Comparison of ENCODE assay signal across 18 cellular contexts in the genomic region with DNA sequence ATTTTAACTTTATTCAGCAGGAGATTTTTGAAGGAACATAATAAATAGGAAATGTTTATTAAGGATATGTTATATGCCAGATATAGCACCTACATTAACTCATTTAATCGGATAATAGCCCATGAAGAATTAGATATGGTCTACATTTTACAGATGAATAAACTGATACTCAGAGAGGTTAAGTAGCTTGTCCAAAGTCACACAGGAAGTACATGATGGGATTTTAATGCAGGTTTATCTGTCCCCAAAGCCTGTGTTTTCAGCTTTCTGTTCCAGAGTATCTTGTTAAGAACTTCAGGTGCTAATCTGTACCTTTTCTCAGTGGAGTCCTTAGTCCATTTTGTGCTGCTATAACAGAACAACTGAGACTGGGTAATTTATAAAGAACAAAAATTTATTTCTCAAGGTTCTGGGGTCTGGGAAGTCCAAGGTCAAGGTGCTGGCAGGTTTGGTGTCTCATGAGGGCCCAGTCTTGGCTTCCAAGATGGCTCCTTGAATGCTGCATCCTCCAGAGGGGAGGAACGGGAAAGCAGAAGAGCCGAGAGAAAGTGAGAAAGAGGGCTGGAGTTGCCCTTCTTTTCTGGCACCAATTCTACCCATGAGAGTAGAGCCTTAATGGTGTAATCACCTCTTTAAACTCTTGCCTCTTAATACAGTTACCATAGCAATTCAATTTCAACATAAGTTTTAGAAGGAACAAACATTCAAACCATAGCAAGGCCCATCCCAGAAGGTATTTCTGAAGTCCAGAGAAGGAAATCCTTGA. TPM values are rescaled to one million over a fixed set of nuclear protein-coding genes. Genes with fewer than 3 reads are reported as not detected.
DNase-seq lines count a peak whose midpoint lies in the region; ATAC-seq, FAIRE-seq and TF ChIP-seq lines count a peak whose summit lies in the region.
"Had no signal": no experiment of that assay in that cellular context is flagged by ENCODE, and none has a peak within 500 bp of the region (broad histone marks: within the 10 kb centered on the region; RNA-seq: fewer than 3 reads in every experiment).

No MANE protein-coding gene starts in this region.

- TF ChIP-seq POLR2A in H1 (IDR thresholded peaks at IDR 0.05; ENCODE audit: control extremely low read depth in 1 of 2, low read depth in 2 of 2, low read length in 2 of 2) = no peak

- CTCF ChIA-PET in H1 (lab: Charles Lee; ENCODE audit: partially characterized antibody) = no interaction called here

- no peak overlapping the region for H3K14ac ChIP-seq in H1 (ENCODE audit: insufficient read length)
- H3K14ac ChIP-seq in mesenchymal stem cell (ENCODE audit: low read length in 2 of 2) = no peak overlapping the region

- H2BK12ac ChIP-seq in H1 (ENCODE audit: low read depth, low read length) (no peak overlapping the region), mesenchymal stem cell (ENCODE audit: low read length in 2 of 2) (no peak overlapping the region)

- H3K4ac ChIP-seq in H1 (replicated peaks; ENCODE audit: insufficient read length, low read depth, low read length) (no peak overlapping the region), mesenchymal stem cell (ENCODE audit: low read depth in 1 of 2, low read length in 2 of 2) (no peak overlapping the region)

- no peak overlapping the region for H2BK120ac ChIP-seq in H1 (replicated peaks; ENCODE audit: low read depth, low read length)
- peak overlapping the region; percentile 15 for H2BK120ac ChIP-seq in mesenchymal stem cell (ENCODE audit: low read depth, low read length)

- H2BK15ac ChIP-seq in H1 (ENCODE audit: low read length) (no peak overlapping the region), mesenchymal stem cell (ENCODE audit: low read depth, poor library complexity, severe bottlenecking) (no peak overlapping the region)

- no peaks in the 10 kb centered on the region for H3K9me3 ChIP-seq in H1 (ENCODE audit: insufficient read depth in 2 of 2, low read depth in 1 of 2, low read length in 1 of 2)
- H3K9me3 ChIP-seq in mesenchymal stem cell (ENCODE audit: control insufficient read depth, low read length) = no peaks in the 10 kb centered on the region
- no peaks in the 10 kb centered on the region for H3K9me3 ChIP-seq in upper lobe of right lung

- H3K23me2 ChIP-seq in H1 (ENCODE audit: low read depth, low read length) = no peaks in the 10 kb centered on the region

- H3K23ac ChIP-seq in H1 (ENCODE audit: insufficient read length) (no peak overlapping the region), mesenchymal stem cell (ENCODE audit: low read length in 2 of 2) (no peak overlapping the region)

- no peaks in the 10 kb centered on the region for H3K27me3 ChIP-seq in H1 (replicated peaks in 1 of 4; ENCODE audit: control insufficient read depth in 3 of 4, extremely low read depth in 1 of 4, insufficient read depth in 3 of 4, low read length in 3 of 4)
- H3K27me3 ChIP-seq in mesenchymal stem cell (ENCODE audit: control insufficient read depth in 1 of 2, insufficient read depth in 1 of 2, low read length in 2 of 2) = no peaks in the 10 kb centered on the region
- no peaks in the 10 kb centered on the region for H3K27me3 ChIP-seq in upper lobe of right lung

- no peaks in the 10 kb centered on the region for H3K79me1 ChIP-seq in H1 (ENCODE audit: low read depth, low read length)
- peaks cover 20% of the 10 kb centered on the region for H3K79me1 ChIP-seq in mesenchymal stem cell (replicated peaks; ENCODE audit: low read length, poor library complexity, severe bottlenecking)

- H2BK20ac ChIP-seq in H1 (ENCODE audit: low read length) = no peak overlapping the region

- 89% methylated on average over 3 of the region's 3 CpGs; no CpG with 5 or more reads in 1 of the 2 experiments for WGBS in H1 (ENCODE audit: extremely low coverage in 1 of 2, insufficient coverage in 1 of 2, insufficient read length in 1 of 2, insufficient replicate concordance in 2 of 2, low coverage in 1 of 2, low lambda C conversion rate in 2 of 2, missing lambda C conversion rate in 1 of 2), 2 experiments
- 100% methylated on average over 1 of the region's 3 CpGs for WGBS in mesenchymal stem cell

- H2BK5ac ChIP-seq in H1 (ENCODE audit: low read depth, low read length) = no peak overlapping the region
- no peak overlapping the region for H2BK5ac ChIP-seq in mesenchymal stem cell (ENCODE audit: low read depth, low read length, poor library complexity, severe bottlenecking)

- H3K4me2 ChIP-seq in H1 (ENCODE audit: insufficient read depth in 1 of 2, low read depth in 2 of 2, low read length in 2 of 2) = no peak overlapping the region
- no peak overlapping the region for H3K4me2 ChIP-seq in mesenchymal stem cell (ENCODE audit: low read length, poor library complexity, severe bottlenecking)

- no peak overlapping the region for H2AK5ac ChIP-seq in H1 (ENCODE audit: low read depth, low read length)
- H2AK5ac ChIP-seq in mesenchymal stem cell (ENCODE audit: low read length, severe bottlenecking) = no peak overlapping the region

- H4K8ac ChIP-seq in H1 (ENCODE audit: extremely low read depth, insufficient read depth, low read length) (no peak overlapping the region), mesenchymal stem cell (ENCODE audit: low read length) (no peak overlapping the region)

- FAIRE-seq in H1 (lab: Jason Lieb, UNC) = no peak
- FAIRE-seq: GM19239 had no signal

- H3K9ac ChIP-seq in H1 (replicated peaks in 1 of 4; ENCODE audit: extremely low read depth in 1 of 4, low read depth in 3 of 4, low read length in 3 of 4) = no peak overlapping the region
- no peak overlapping the region for H3K9ac ChIP-seq in mesenchymal stem cell (ENCODE audit: low read length)
- H3K9ac ChIP-seq: GM23248 had no signal

- no peak overlapping the region for H3K56ac ChIP-seq in H1 (replicated peaks; ENCODE audit: insufficient read length, low read depth, low read length)

- H2AFZ ChIP-seq in H1 (ENCODE audit: low read length) = no peak overlapping the region
- no peak overlapping the region for H2AFZ ChIP-seq in mesenchymal stem cell (ENCODE audit: low read depth, low read length)
- H2AFZ ChIP-seq: GM23248 had no signal

- POLR2A ChIA-PET in H1 (lab: Charles Lee; ENCODE audit: partially characterized antibody) = no interaction called here

- no peaks in the 10 kb centered on the region for H3K36me3 ChIP-seq in H1 (ENCODE audit: control insufficient read depth in 2 of 4, insufficient read depth in 4 of 4, low read length in 3 of 4)
- no peaks in the 10 kb centered on the region for H3K36me3 ChIP-seq in mesenchymal stem cell (ENCODE audit: control insufficient read depth in 1 of 2, insufficient read depth in 2 of 2, low read depth in 1 of 2, low read length in 2 of 2)
- H3K36me3 ChIP-seq in upper lobe of right lung = no peaks in the 10 kb centered on the region

- peak; percentile 55 for ATAC-seq in Right ventricle myocardium inferior
- ATAC-seq in upper lobe of right lung = peak; percentile 74

- TF ChIP-seq EP300 in H1 (IDR thresholded peaks at IDR 0.05; ENCODE audit: borderline replicate concordance in 1 of 2, low read depth in 2 of 2, low read length in 2 of 2) = no peak

- intact Hi-C loops in Right ventricle myocardium inferior (cut with DNase I) (no loop called here), cardiac septum (cut with DNase I) (no loop called here), upper lobe of right lung (cut with DNase I) (no loop called here)

- peaks cover 0 to 100% of the 10 kb centered on the region in 2 experiments; a peak in 3 of 4 replicates for H3K79me2 ChIP-seq in H1 (ENCODE audit: control insufficient read depth in 1 of 2, insufficient read depth in 2 of 2, low read length in 2 of 2)

- H3K4me1 ChIP-seq in H1 (replicated peaks in 1 of 4; ENCODE audit: control insufficient read depth in 3 of 4, insufficient read depth in 4 of 4, low read length in 3 of 4) = peaks cover 2 to 16% (median 7%) of the 10 kb centered on the region in 4 experiments; a peak in 6 of 7 replicates
- no peaks in the 10 kb centered on the region for H3K4me1 ChIP-seq in mesenchymal stem cell (ENCODE audit: control insufficient read depth, insufficient read depth, low read depth, low read length)
- peaks cover 15% of the 10 kb centered on the region for H3K4me1 ChIP-seq in upper lobe of right lung

- H4K20me1 ChIP-seq in H1 (replicated peaks in 1 of 2; ENCODE audit: control insufficient read depth in 1 of 2, insufficient read depth in 2 of 2, low read length in 2 of 2) = peaks cover 0 to 4% of the 10 kb centered on the region in 2 experiments

- DNase-seq in Right ventricle myocardium inferior (ENCODE audit: missing footprints) (no peak), cardiac septum (ENCODE audit: low spot score) (no peak), H1 (ENCODE audit: low read depth in 1 of 2, low spot score in 2 of 2) (no peak), mesenchymal stem cell (peak; percentile 33), upper lobe of right lung (no peak), SIG-M5 (lab: John Stamatoyannopoulos, UW) (no peak), EL (no peak), NOMO-1 treated with DMSO at 0.1 percent for 48 hours (lab: John Stamatoyannopoulos, UW; ENCODE audit: unreplicated experiment) (no peak)
- DNase-seq: 8988T, GDM1, GM23248, KBM-7, NCI-H1105 treated with DMSO at 0.1 percent for 48 hours, NCI-H1694 treated with DMSO at 0.1 percent for 48 hours, NCI-H2227 treated with DMSO at 0.1 percent for 48 hours, NCI-H510A treated with DMSO at 0.1 percent for 48 hours, NCI-H774 had no signal

- H3K18ac ChIP-seq in H1 (ENCODE audit: extremely low read depth, low read length) (no peak overlapping the region), mesenchymal stem cell (ENCODE audit: low read depth in 1 of 2, low read length in 2 of 2) (no peak overlapping the region)

- H4K91ac ChIP-seq in H1 (replicated peaks; ENCODE audit: insufficient read length, low read length) = no peak overlapping the region
- no peak overlapping the region for H4K91ac ChIP-seq in mesenchymal stem cell (ENCODE audit: low read length)

- TF ChIP-seq CTCF in H1 (IDR thresholded peaks at IDR 0.05; ENCODE audit: control extremely low read depth in 1 of 3, insufficient read depth in 1 of 3, low read depth in 1 of 3, low read length in 3 of 3) = no peak
- TF ChIP-seq CTCF in upper lobe of right lung (IDR thresholded peaks at IDR 0.05) = no peak

- H3K4me3 ChIP-seq in H1 (ENCODE audit: extremely low read depth in 1 of 4, insufficient read depth in 2 of 4, low read depth in 3 of 4, low read length in 4 of 4) (no peak overlapping the region), mesenchymal stem cell (ENCODE audit: insufficient read depth in 1 of 2, low read depth in 1 of 2, low read length in 2 of 2) (no peak overlapping the region), upper lobe of right lung (no peak overlapping the region)
- H3K4me3 ChIP-seq: GM23248 had no signal

- H3K27ac ChIP-seq in H1 (ENCODE audit: low read depth, low read length) = no peak overlapping the region
- H3K27ac ChIP-seq in mesenchymal stem cell (ENCODE audit: low read length, poor library complexity, severe bottlenecking) = no peak overlapping the region
- H3K27ac ChIP-seq in upper lobe of right lung = peak overlapping the region; percentile 61
- H3K27ac ChIP-seq: GM23248 had no signal

- no peak overlapping the region for H4K5ac ChIP-seq in H1 (ENCODE audit: insufficient read length, low read depth, low read length)

- no peak for TF ChIP-seq RAD21 in H1 (IDR thresholded peaks at IDR 0.05 in 1 of 2, conservative IDR thresholded peaks at IDR 0.05 in 1 of 2; ENCODE audit: low read depth in 2 of 2, low read length in 2 of 2)

RNA-seq across cellular contexts. Expression of a gene that starts 17.3 kb away (rescaled TPM):
- 54.5 TPM for total RNA-seq in Right ventricle myocardium inferior
- 93.6 TPM for total RNA-seq in cardiac septum
- total RNA-seq in H1 (2021; fragmentation: NEBNext Ultra II Directional; extraction: Animal tissue kit (Norgen Biotek cat#: 25700)) = 49.9 and 51.0 TPM in 2 replicates
- polyA plus RNA-seq in H1 (2011; rRNA removed) = 6.8 and 16.6 TPM in 2 replicates
- polyA plus RNA-seq in H1 (2011; cell fraction: cytosol; rRNA removed) = 19.0 TPM
- polyA plus RNA-seq in H1 (2011; cell fraction: nucleus; rRNA removed) = 7.3 TPM
- polyA plus RNA-seq in H1 (2012, experiment 1 of 2) = 18.5 to 48.8 TPM (median 20.0 TPM) in 4 replicates
- polyA plus RNA-seq in H1 (2012, experiment 2 of 2) = 18.8 TPM
- 19.4 TPM for polyA plus RNA-seq in H1 (2013, experiment 1 of 2)
- 20.5 TPM for polyA plus RNA-seq in H1 (2013, experiment 2 of 2)
- polyA minus RNA-seq in H1 (2011; rRNA and poly(A)+ RNA removed) = 11.8 and 12.2 TPM in 2 replicates
- 5.5 TPM for polyA minus RNA-seq in H1 (2011; cell fraction: cytosol; rRNA and poly(A)+ RNA removed)
- polyA minus RNA-seq in H1 (2011; cell fraction: nucleus; rRNA and poly(A)+ RNA removed) = 14.9 TPM
- polyA plus RNA-seq in mesenchymal stem cell (2013, experiment 1 of 2) = 77.8 TPM
- polyA plus RNA-seq in mesenchymal stem cell (2013, experiment 2 of 2) = 73.4 TPM
- 78.8 TPM for total RNA-seq in upper lobe of right lung
